1 cellular context compared by ENCODE assay signal in genomic region chr2:36373149-36373880, GRCh38.
TF ChIP-seq lines count a peak whose summit lies in the region.

No MANE protein-coding gene starts in this region.

TF ChIP-seq in GM23338, 12 proteins besides CTCF, POLR2A, EP300 and RAD21 (continued from another document):
- no peak for TF ChIP-seq REST (IDR thresholded peaks at IDR 0.05; ENCODE audit: unreplicated experiment)
- no peak for TF ChIP-seq CREB1 (CRISPR knock-in tag; IDR thresholded peaks at IDR 0.05; ENCODE audit: low read depth)
- no peak for TF ChIP-seq ZNF462 (CRISPR knock-in tag; IDR thresholded peaks at IDR 0.05)
- TF ChIP-seq ZNF114 (CRISPR knock-in tag; IDR thresholded peaks at IDR 0.05): no peak
- no peak for TF ChIP-seq NANOG (IDR thresholded peaks at IDR 0.05; ENCODE audit: borderline replicate concordance)
TF ChIP-seq in GM23338: peak in this region for 0.
